32 cellular contexts compared by ENCODE assay signal in genomic region chr19:44702551-44703176, GRCh38. TPM values are rescaled to one million over a fixed set of nuclear protein-coding genes. Genes with fewer than 3 reads are reported as not detected.
"Had no signal": no experiment of that assay in that cellular context is flagged by ENCODE, and none has a peak within 500 bp of the region (broad histone marks: within the 10 kb centered on the region; RNA-seq: fewer than 3 reads in every experiment).

No MANE protein-coding gene starts in this region.

- H3K4me1 Mint-ChIP-seq: activated CD4-positive, alpha-beta memory T cell treated with anti-CD3 and anti-CD28 coated beads, Interleukin-2, amount 10 ng/mL, durations not matched to agents 7 days and 5 days; activated CD4-positive, alpha-beta T cell treated with anti-CD3 and anti-CD28 coated beads, Interleukin-2, amount 10 ng/mL, durations not matched to agents 7 days and 5 days; activated naive CD4-positive, alpha-beta T cell treated with anti-CD3 and anti-CD28 coated beads, Interleukin-2, amount 10 ng/mL, durations not matched to agents 7 days and 5 days; naive thymus-derived CD4-positive, alpha-beta T cell; neural crest cell had no signal

- H3K9me3 Mint-ChIP-seq: activated CD4-positive, alpha-beta memory T cell treated with anti-CD3 and anti-CD28 coated beads, Interleukin-2, amount 10 ng/mL, durations not matched to agents 7 days and 5 days; activated CD4-positive, alpha-beta T cell treated with anti-CD3 and anti-CD28 coated beads, Interleukin-2, amount 10 ng/mL, durations not matched to agents 7 days and 5 days; activated naive CD4-positive, alpha-beta T cell treated with anti-CD3 and anti-CD28 coated beads, Interleukin-2, amount 10 ng/mL, durations not matched to agents 7 days and 5 days; activated T-cell treated with anti-CD3 and anti-CD28 coated beads, Interleukin-2, amount 50 U/mL, for 24 hours; naive thymus-derived CD4-positive, alpha-beta T cell; neural crest cell; stimulated activated effector memory CD8-positive, alpha-beta T cell treated with anti-CD3 and anti-CD28 coated beads, Interleukin-12 subunit alpha, Interleukin-12 subunit beta, amount 100 ng/mL, for 72 hours; stimulated activated naive CD8-positive, alpha-beta T cell treated with anti-CD3 and anti-CD28 coated beads, Interleukin-15, Interleukin-2, amounts not matched to agents 100 ng/mL and 50 ng/mL, for 24 hours; T-helper 1 cell treated with Interleukin-12 subunit alpha and Interleukin-12 subunit beta and Interleukin-4 antibody, amounts not matched to agents 30 μg/mL and 1 μg/mL, for 36 hours; WTC11 had no signal

- H3K36me3 ChIP-seq: brain microvascular endothelial cell, esophagus muscularis mucosa, heart left ventricle, sigmoid colon, thoracic aorta had no signal

- ATAC-seq: foreskin keratinocyte; heart left ventricle; naive thymus-derived CD4-positive, alpha-beta T cell; stimulated activated effector memory CD8-positive, alpha-beta T cell treated with anti-CD3 and anti-CD28 coated beads, Interleukin-12 subunit alpha, Interleukin-12 subunit beta, amount 100 ng/mL, for 72 hours; WTC11 had no signal

- H3K9me3 ChIP-seq: esophagus muscularis mucosa, heart left ventricle, sigmoid colon, thoracic aorta had no signal

- H3K4me1 ChIP-seq: esophagus muscularis mucosa, foreskin keratinocyte, heart left ventricle, sigmoid colon had no signal

- H3K36me3 Mint-ChIP-seq: activated naive CD4-positive, alpha-beta T cell treated with anti-CD3 and anti-CD28 coated beads, Interleukin-2, amount 10 ng/mL, durations not matched to agents 7 days and 5 days; naive thymus-derived CD4-positive, alpha-beta T cell; WTC11 had no signal

- H3K4me3 Mint-ChIP-seq: activated CD4-positive, alpha-beta memory T cell treated with anti-CD3 and anti-CD28 coated beads, Interleukin-2, amount 10 ng/mL, durations not matched to agents 7 days and 5 days; activated CD4-positive, alpha-beta T cell treated with anti-CD3 and anti-CD28 coated beads, Interleukin-2, amount 10 ng/mL, durations not matched to agents 7 days and 5 days; activated naive CD4-positive, alpha-beta T cell treated with anti-CD3 and anti-CD28 coated beads, Interleukin-2, amount 10 ng/mL, durations not matched to agents 7 days and 5 days; activated T-cell treated with anti-CD3 and anti-CD28 coated beads, Interleukin-2, amount 50 U/mL, for 24 hours; naive thymus-derived CD4-positive, alpha-beta T cell; neural crest cell; stimulated activated effector memory CD8-positive, alpha-beta T cell treated with anti-CD3 and anti-CD28 coated beads, Interleukin-12 subunit alpha, Interleukin-12 subunit beta, amount 100 ng/mL, for 72 hours; stimulated activated naive CD8-positive, alpha-beta T cell treated with anti-CD3 and anti-CD28 coated beads, Interleukin-15, Interleukin-2, amounts not matched to agents 100 ng/mL and 50 ng/mL, for 24 hours; T-helper 1 cell treated with Interleukin-12 subunit alpha and Interleukin-12 subunit beta and Interleukin-4 antibody, amounts not matched to agents 30 μg/mL and 1 μg/mL, for 36 hours; WTC11 had no signal

- H3K27ac Mint-ChIP-seq: activated CD4-positive, alpha-beta memory T cell treated with anti-CD3 and anti-CD28 coated beads, Interleukin-2, amount 10 ng/mL, durations not matched to agents 7 days and 5 days; activated CD4-positive, alpha-beta T cell treated with anti-CD3 and anti-CD28 coated beads, Interleukin-2, amount 10 ng/mL, durations not matched to agents 7 days and 5 days; activated naive CD4-positive, alpha-beta T cell treated with anti-CD3 and anti-CD28 coated beads, Interleukin-2, amount 10 ng/mL, durations not matched to agents 7 days and 5 days; activated T-cell treated with anti-CD3 and anti-CD28 coated beads, Interleukin-2, amount 50 U/mL, for 24 hours; naive thymus-derived CD4-positive, alpha-beta T cell; stimulated activated effector memory CD8-positive, alpha-beta T cell treated with anti-CD3 and anti-CD28 coated beads, Interleukin-12 subunit alpha, Interleukin-12 subunit beta, amount 100 ng/mL, for 72 hours; stimulated activated naive CD8-positive, alpha-beta T cell treated with anti-CD3 and anti-CD28 coated beads, Interleukin-15, Interleukin-2, amounts not matched to agents 100 ng/mL and 50 ng/mL, for 24 hours; T-helper 1 cell treated with Interleukin-12 subunit alpha and Interleukin-12 subunit beta and Interleukin-4 antibody, amounts not matched to agents 30 μg/mL and 1 μg/mL, for 36 hours; WTC11 had no signal

- DNase-seq: activated CD4-positive, alpha-beta memory T cell treated with anti-CD3 and anti-CD28 coated beads, Interleukin-2, amount 10 ng/mL, durations not matched to agents 7 days and 5 days; activated CD4-positive, alpha-beta T cell treated with anti-CD3 and anti-CD28 coated beads for 1 hour; activated CD4-positive, alpha-beta T cell treated with anti-CD3 and anti-CD28 coated beads, Interleukin-2, amount 10 ng/mL, durations not matched to agents 7 days and 5 days; activated CD8-positive, alpha-beta memory T cell treated with anti-CD3 and anti-CD28 coated beads, Interleukin-2, amount 50 U/mL, for 48 hours; activated gamma-delta T cell; activated naive CD4-positive, alpha-beta T cell treated with anti-CD3 and anti-CD28 coated beads, Interleukin-2, amount 10 ng/mL, durations not matched to agents 7 days and 5 days; activated T-cell treated with anti-CD3 and anti-CD28 coated beads, Interleukin-2, amount 50 U/mL, for 24 hours; amniotic stem cell; brain microvascular endothelial cell; central memory CD4-positive, alpha-beta T cell; foreskin keratinocyte; heart left ventricle; hypothalamus; midbrain; naive thymus-derived CD4-positive, alpha-beta T cell; posterior cingulate gyrus; sigmoid colon; small intestine; stimulated activated CD4-positive, alpha-beta T cell treated with anti-CD3 and anti-CD28 coated beads, Interleukin-4, amount 100 ng/mL, for 24 hours; T-helper 9 cell had no signal

- H3K27ac ChIP-seq: brain microvascular endothelial cell, esophagus muscularis mucosa, foreskin keratinocyte, heart left ventricle, sigmoid colon, thoracic aorta had no signal

- H3K4me3 ChIP-seq: esophagus muscularis mucosa, heart left ventricle, sigmoid colon, thoracic aorta had no signal

- H3K27me3 Mint-ChIP-seq: stimulated activated naive CD8-positive, alpha-beta T cell treated with anti-CD3 and anti-CD28 coated beads, Interleukin-15, Interleukin-2, amounts not matched to agents 100 ng/mL and 50 ng/mL, for 24 hours had no signal

- H3K27me3 ChIP-seq: brain microvascular endothelial cell, foreskin keratinocyte, heart left ventricle had no signal

RNA-seq across cellular contexts. Expression of gene CEACAM16, which starts 3.7 kb away (rescaled TPM):
- total RNA-seq: activated CD4-positive, alpha-beta memory T cell treated with anti-CD3 and anti-CD28 coated beads, Interleukin-2, amount 10 ng/mL, durations not matched to agents 7 days and 5 days; activated CD4-positive, alpha-beta T cell treated with anti-CD3 and anti-CD28 coated beads, Interleukin-2, amount 10 ng/mL, durations not matched to agents 7 days and 5 days; endothelial cell of umbilical vein; esophagus muscularis mucosa; foreskin keratinocyte; heart left ventricle; kidney epithelial cell; lower leg skin; naive thymus-derived CD4-positive, alpha-beta T cell; neural crest cell; omental fat pad; sigmoid colon; subcutaneous adipose tissue; thoracic aorta; WTC11 had no signal
- polyA plus RNA-seq: endothelial cell of umbilical vein; foreskin keratinocyte; heart left ventricle; naive thymus-derived CD4-positive, alpha-beta T cell; sigmoid colon; small intestine had no signal

RNA-seq across cellular contexts. Expression of gene CEACAM19, which starts 31.4 kb away (rescaled TPM):
- polyA plus RNA-seq: naive thymus-derived CD4-positive, alpha-beta T cell had no signal
